14 cellular contexts compared by ENCODE assay signal in genomic region chr17:76437467-76438402, GRCh38. TPM values are rescaled to one million over a fixed set of nuclear protein-coding genes. Genes with fewer than 3 reads are reported as not detected.
A peak's percentile ranks its signal among the peaks of the same experiment; 100 is the strongest.
DNase-seq lines count a peak whose midpoint lies in the region; ATAC-seq, FAIRE-seq and TF ChIP-seq lines count a peak whose summit lies in the region.
"Had no signal": no experiment of that assay in that cellular context is flagged by ENCODE, and none has a peak within 500 bp of the region (broad histone marks: within the 10 kb centered on the region; RNA-seq: fewer than 3 reads in every experiment).

No MANE protein-coding gene starts in this region.

- H3K9ac ChIP-seq in HepG2 (ENCODE audit: insufficient read depth, low read depth, low read length): no peak overlapping the region

- H4K20me1 ChIP-seq in HepG2 (ENCODE audit: insufficient read depth, low read length): peaks cover 64% of the 10 kb centered on the region

- peaks cover 49% of the 10 kb centered on the region for H3K4me1 ChIP-seq in HepG2 (ENCODE audit: insufficient read depth, low read length)
- peaks cover 0 to 9% (median 0%) of the 10 kb centered on the region in 4 donors for H3K4me1 ChIP-seq in right lobe of liver

- CTCF ChIA-PET in HepG2 (lab: Yijun Ruan, JAX; ENCODE audit: low intra/inter-chr PET ratio, low total read pairs): no interaction called here

- no peaks in the 10 kb centered on the region for H3K27me3 ChIP-seq in HepG2 (ENCODE audit: control insufficient read depth in 1 of 2, insufficient read depth in 2 of 2, low read length in 2 of 2)
- no peaks in the 10 kb centered on the region for H3K27me3 ChIP-seq in right lobe of liver

- DNase-seq in HepG2 (ENCODE audit: low spot score) (peak; percentile 40), right lobe of liver (no peak), NCI-H2081 (lab: John Stamatoyannopoulos, UW) (peak; percentile 76 to 88), cerebellar cortex (ENCODE audit: low spot score) (peak; percentile 89), occipital lobe (lab: John Stamatoyannopoulos, UW) (no peak), UCSD-AML1 (lab: John Stamatoyannopoulos, UW; ENCODE audit: unreplicated experiment) (no peak)
- DNase-seq: ACHN; CD4-positive, CD25-positive, alpha-beta regulatory T cell; NCI-H1694; NCI-H510A; T-cell had no signal

- H3K4me2 ChIP-seq in HepG2 (ENCODE audit: low read depth, low read length): peak overlapping the region; percentile 19; the same call in 1 of the 2 replicates

- H3K9me3 ChIP-seq in HepG2 (ENCODE audit: low read length): no peaks in the 10 kb centered on the region
- no peaks in the 10 kb centered on the region for H3K9me3 ChIP-seq in right lobe of liver

- in situ Hi-C loops in HepG2 (cut with HindIII; ENCODE audit: extremely low pct_ligation_motif_present, low pct_unique_long_range_greater_than_20kb): no loop called here

- WGBS in HepG2 (ENCODE audit: low lambda C conversion rate): 72% methylated on average over 13 of the region's 13 CpGs
- 81% methylated on average over 13 of the region's 13 CpGs for WGBS in right lobe of liver (ENCODE audit: insufficient coverage, low coverage, low lambda C conversion rate, missing lambda C conversion rate)

- TF ChIP-seq EP300 in HepG2 (IDR thresholded peaks at IDR 0.05; ENCODE audit: low read depth in 2 of 2, low read length in 2 of 2) (no peak), HepG2 (CRISPR knock-in tag; IDR thresholded peaks at IDR 0.05; ENCODE audit: borderline replicate concordance) (no peak)

- intact Hi-C loops in HepG2 (cut with micrococcal nuclease; ENCODE audit: unreplicated experiment): no loop called here
- intact Hi-C loops in right lobe of liver (cut with DNase I): no loop called here

- TF ChIP-seq RAD21 in HepG2 (CRISPR knock-in tag; IDR thresholded peaks at IDR 0.05): no peak

- H3K27ac ChIP-seq in HepG2 (ENCODE audit: extremely low read length, insufficient read depth, low read length) (peak overlapping the region; percentile 1), right lobe of liver (no peak overlapping the region)

- TF ChIP-seq POLR2A in HepG2 (IDR thresholded peaks at IDR 0.05; ENCODE audit: insufficient read depth in 1 of 2, low read depth in 2 of 2, low read length in 2 of 2) (no peak), right lobe of liver (IDR thresholded peaks at IDR 0.05) (no peak)

- BruUV-seq in HepG2 (replicated peaks; lab: Mats Ljungman, UMichigan): no TSS peak

- peaks cover 92% of the 10 kb centered on the region for H3K79me2 ChIP-seq in HepG2 (ENCODE audit: insufficient read depth, low read length)

- no peak overlapping the region for H3K4me3 ChIP-seq in HepG2 (replicated peaks in 1 of 3; ENCODE audit: insufficient read depth in 1 of 3, low read depth in 2 of 3, low read length in 3 of 3)
- no peak overlapping the region for H3K4me3 ChIP-seq in right lobe of liver

- H3K36me3 ChIP-seq in HepG2 (replicated peaks in 1 of 2; ENCODE audit: control insufficient read depth in 1 of 2, insufficient read depth in 2 of 2, low read length in 2 of 2) (peaks cover 3 to 16% of the 10 kb centered on the region in 2 experiments; a peak in 4 of 5 replicates), right lobe of liver (no peaks in the 10 kb centered on the region)

- no peak overlapping the region for H2AFZ ChIP-seq in HepG2 (ENCODE audit: low read length)

- ATAC-seq in HepG2: peak; percentile 39
- ATAC-seq in right lobe of liver: no peak
- ATAC-seq in GM18498 (IDR thresholded peaks at IDR 0.05; ENCODE audit: unreplicated experiment): no peak
- ATAC-seq: T-cell had no signal

- POLR2A ChIA-PET in HepG2 (lab: Yijun Ruan, JAX): interaction anchor here (1.0 kb wide), 1 partner anchor 9 kb away, joined by 4 read pairs; no protein-coding TSS in a partner anchor

- peak; percentile 71 for FAIRE-seq in HepG2 (lab: Jason Lieb, UNC)
- FAIRE-seq: H54 had no signal

- no peak for TF ChIP-seq CTCF in HepG2 (CRISPR knock-in tag; IDR thresholded peaks at IDR 0.05)
- no peak for TF ChIP-seq CTCF in right lobe of liver (IDR thresholded peaks at IDR 0.05)

RNA-seq across cellular contexts. Expression of gene UBE2O, which starts 15.2 kb away (rescaled TPM):
- total RNA-seq in HepG2 (2016; rRNA removed; fragmentation: Illumina TruSeq; extraction: Trizol): 21.5 and 22.3 TPM in 2 replicates
- 2.7 and 3.0 TPM in 2 replicates for total RNA-seq in HepG2 (2016; cell fraction: cytosol; rRNA removed; fragmentation: Illumina TruSeq; extraction: Trizol; ENCODE audit: low read depth)
- total RNA-seq in HepG2 (2016; cell fraction: insoluble cytoplasmic fraction; rRNA removed; fragmentation: Illumina TruSeq; extraction: Trizol): 22.1 and 22.5 TPM in 2 replicates
- total RNA-seq in HepG2 (2016; cell fraction: membrane; rRNA removed; fragmentation: Illumina TruSeq; extraction: Trizol): 7.2 and 8.1 TPM in 2 replicates
- 23.0 and 27.1 TPM in 2 replicates for total RNA-seq in HepG2 (2016; cell fraction: nucleus; rRNA removed; fragmentation: Illumina TruSeq; extraction: Trizol)
- 23.5 and 30.4 TPM in 2 replicates for polyA plus RNA-seq in HepG2 (2011; rRNA removed)
- 11.6 and 11.8 TPM in 2 replicates for polyA plus RNA-seq in HepG2 (2011; cell fraction: cytosol; rRNA removed)
- polyA plus RNA-seq in HepG2 (2011; cell fraction: nucleus; rRNA removed): 87.2 and 93.5 TPM in 2 replicates
- polyA plus RNA-seq in HepG2 (2012): 28.0 and 29.8 TPM in 2 replicates
- 0.86 and 0.95 TPM in 2 replicates for polyA plus RNA-seq in HepG2 (2016; cell fraction: cytosol; fragmentation: Illumina TruSeq; extraction: Trizol; ENCODE audit: low read depth)
- polyA plus RNA-seq in HepG2 (2016; cell fraction: insoluble cytoplasmic fraction; fragmentation: Illumina TruSeq; extraction: Trizol; ENCODE audit: low read depth): 15.3 and 21.2 TPM in 2 replicates
- 2.1 and 3.0 TPM in 2 replicates for polyA plus RNA-seq in HepG2 (2016; cell fraction: membrane; fragmentation: Illumina TruSeq; extraction: Trizol; ENCODE audit: low read depth)
- polyA plus RNA-seq in HepG2 (2016; cell fraction: nucleus; fragmentation: Illumina TruSeq; extraction: Trizol; ENCODE audit: insufficient read depth, low read depth): 66.1 and 73.3 TPM in 2 replicates
- 39.5 and 89.3 TPM in 2 replicates for polyA minus RNA-seq in HepG2 (2011; rRNA and poly(A)+ RNA removed; ENCODE audit: low replicate concordance)
- 31.1 and 31.4 TPM in 2 replicates for polyA minus RNA-seq in HepG2 (2011; cell fraction: cytosol; rRNA and poly(A)+ RNA removed)
- 27.4 and 30.3 TPM in 2 replicates for polyA minus RNA-seq in HepG2 (2011; cell fraction: nucleus; rRNA and poly(A)+ RNA removed)
- 10 to 100 TPM in 5 of 6 experiments, 1 to 10 TPM in 1; 10.0 to 12.9 (median 12.0) TPM for total RNA-seq in right lobe of liver
- 30.3 TPM for total RNA-seq in occipital lobe

RNA-seq across cellular contexts. Expression of gene AANAT, which starts 29.7 kb away (rescaled TPM):
- not detected in 2 replicates for total RNA-seq in HepG2 (2016; rRNA removed; fragmentation: Illumina TruSeq; extraction: Trizol)
- total RNA-seq in HepG2 (2016; cell fraction: cytosol; rRNA removed; fragmentation: Illumina TruSeq; extraction: Trizol; ENCODE audit: low read depth): not detected in 2 replicates
- not detected in 2 replicates for total RNA-seq in HepG2 (2016; cell fraction: insoluble cytoplasmic fraction; rRNA removed; fragmentation: Illumina TruSeq; extraction: Trizol)
- total RNA-seq in HepG2 (2016; cell fraction: membrane; rRNA removed; fragmentation: Illumina TruSeq; extraction: Trizol): not detected in 2 replicates
- not detected in 2 replicates for total RNA-seq in HepG2 (2016; cell fraction: nucleus; rRNA removed; fragmentation: Illumina TruSeq; extraction: Trizol)
- 0.03 and 0.07 TPM in 2 replicates for polyA plus RNA-seq in HepG2 (2011; rRNA removed)
- not detected in 2 replicates for polyA plus RNA-seq in HepG2 (2011; cell fraction: cytosol; rRNA removed)
- 0.23 and 0.42 TPM in 2 replicates for polyA plus RNA-seq in HepG2 (2011; cell fraction: nucleus; rRNA removed)
- polyA plus RNA-seq in HepG2 (2012): 0.31 TPM in 1 of 2 replicates, not detected in the other
- polyA plus RNA-seq in HepG2 (2016; cell fraction: cytosol; fragmentation: Illumina TruSeq; extraction: Trizol; ENCODE audit: low read depth): not detected in 2 replicates
- not detected in 2 replicates for polyA plus RNA-seq in HepG2 (2016; cell fraction: insoluble cytoplasmic fraction; fragmentation: Illumina TruSeq; extraction: Trizol; ENCODE audit: low read depth)
- polyA plus RNA-seq in HepG2 (2016; cell fraction: membrane; fragmentation: Illumina TruSeq; extraction: Trizol; ENCODE audit: low read depth): not detected in 2 replicates
- not detected in 2 replicates for polyA plus RNA-seq in HepG2 (2016; cell fraction: nucleus; fragmentation: Illumina TruSeq; extraction: Trizol; ENCODE audit: insufficient read depth, low read depth)
- polyA minus RNA-seq in HepG2 (2011; rRNA and poly(A)+ RNA removed; ENCODE audit: low replicate concordance): not detected in 2 replicates
- not detected in 2 replicates for polyA minus RNA-seq in HepG2 (2011; cell fraction: cytosol; rRNA and poly(A)+ RNA removed)
- polyA minus RNA-seq in HepG2 (2011; cell fraction: nucleus; rRNA and poly(A)+ RNA removed): not detected in 2 replicates
- not detected for total RNA-seq in right lobe of liver
- total RNA-seq in occipital lobe: not detected
- total RNA-seq: CD4-positive, CD25-positive, alpha-beta regulatory T cell; HT-29; T-cell had no signal
- polyA plus RNA-seq: CD4-positive, CD25-positive, alpha-beta regulatory T cell had no signal

RNA-seq across cellular contexts. Expression of gene SPHK1, which starts 53.3 kb away (rescaled TPM):
- total RNA-seq in HepG2 (2016; rRNA removed; fragmentation: Illumina TruSeq; extraction: Trizol) (111 and 160 TPM in 2 replicates), right lobe of liver (1 to 10 TPM in 4 of 6 experiments, under 1 TPM in 2; 0.35 to 2.6 (median 1.5) TPM), occipital lobe (0.78 TPM)
- 48.7 and 63.1 TPM in 2 replicates for total RNA-seq in HepG2 (2016; cell fraction: cytosol; rRNA removed; fragmentation: Illumina TruSeq; extraction: Trizol; ENCODE audit: low read depth)
- total RNA-seq in HepG2 (2016; cell fraction: insoluble cytoplasmic fraction; rRNA removed; fragmentation: Illumina TruSeq; extraction: Trizol): 101 and 161 TPM in 2 replicates
- 105 and 128 TPM in 2 replicates for total RNA-seq in HepG2 (2016; cell fraction: membrane; rRNA removed; fragmentation: Illumina TruSeq; extraction: Trizol)
- 124 and 150 TPM in 2 replicates for total RNA-seq in HepG2 (2016; cell fraction: nucleus; rRNA removed; fragmentation: Illumina TruSeq; extraction: Trizol)
- polyA plus RNA-seq in HepG2 (2011; rRNA removed): 129 and 137 TPM in 2 replicates
- 113 and 185 TPM in 2 replicates for polyA plus RNA-seq in HepG2 (2011; cell fraction: cytosol; rRNA removed)
- polyA plus RNA-seq in HepG2 (2011; cell fraction: nucleus; rRNA removed): 814 and 941 TPM in 2 replicates
- polyA plus RNA-seq in HepG2 (2012): 59.0 and 123 TPM in 2 replicates
- 41.1 and 53.2 TPM in 2 replicates for polyA plus RNA-seq in HepG2 (2016; cell fraction: cytosol; fragmentation: Illumina TruSeq; extraction: Trizol; ENCODE audit: low read depth)
- polyA plus RNA-seq in HepG2 (2016; cell fraction: insoluble cytoplasmic fraction; fragmentation: Illumina TruSeq; extraction: Trizol; ENCODE audit: low read depth): 89.1 and 103 TPM in 2 replicates
- 74.4 and 85.2 TPM in 2 replicates for polyA plus RNA-seq in HepG2 (2016; cell fraction: membrane; fragmentation: Illumina TruSeq; extraction: Trizol; ENCODE audit: low read depth)
- 289 and 305 TPM in 2 replicates for polyA plus RNA-seq in HepG2 (2016; cell fraction: nucleus; fragmentation: Illumina TruSeq; extraction: Trizol; ENCODE audit: insufficient read depth, low read depth)
- 11.2 and 115 TPM in 2 replicates for polyA minus RNA-seq in HepG2 (2011; rRNA and poly(A)+ RNA removed; ENCODE audit: low replicate concordance)
- 29.9 and 32.1 TPM in 2 replicates for polyA minus RNA-seq in HepG2 (2011; cell fraction: cytosol; rRNA and poly(A)+ RNA removed)
- polyA minus RNA-seq in HepG2 (2011; cell fraction: nucleus; rRNA and poly(A)+ RNA removed): 63.9 and 90.6 TPM in 2 replicates

Comparison
In these comparisons a context has a peak if more than half of its experiments do, and no peak if none do; other contexts are left out.
1. DNase-seq: peak in HepG2 (single experiment), NCI-H2081 (2 of 2) and cerebellar cortex (single experiment); none in right lobe of liver (0 of 3), occipital lobe (single experiment) and UCSD-AML1 (single experiment).
2. RNA of gene SPHK1, which starts 53.3 kb away (total RNA-seq): 48.7 to 161 TPM in HepG2; 0.35 to 2.6 TPM in right lobe of liver and 0.78 TPM in occipital lobe (single experiment); every median in the first group is over 10 times any median in the second.